10 cellular contexts compared by ENCODE assay signal in the genomic region with DNA sequence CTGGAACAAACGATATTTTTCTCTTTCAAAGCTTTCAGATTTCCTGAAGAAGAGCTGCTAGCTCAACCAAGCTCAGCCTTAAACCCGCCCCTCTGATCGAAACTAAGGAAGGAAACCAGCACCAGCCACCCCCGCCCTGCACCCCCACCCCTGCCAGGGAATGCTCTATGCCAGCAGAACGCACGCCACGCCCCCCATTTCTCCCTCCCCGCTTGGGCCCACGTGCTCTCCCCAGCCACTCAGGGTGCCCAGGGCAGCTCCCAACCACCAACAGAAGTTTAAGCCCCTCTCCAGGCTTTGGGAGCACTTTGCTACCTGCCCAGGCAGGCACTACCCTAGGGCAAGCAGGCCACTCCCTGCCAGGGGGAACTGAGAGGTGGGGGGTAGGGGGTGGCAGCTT. TPM values are rescaled to one million over a fixed set of nuclear protein-coding genes. Genes with fewer than 3 reads are reported as not detected.
A peak's percentile ranks its signal among the peaks of the same experiment; 100 is the strongest.
DNase-seq lines count a peak whose midpoint lies in the region; ATAC-seq and TF ChIP-seq lines count a peak whose summit lies in the region.
"Had no signal": no experiment of that assay in that cellular context is flagged by ENCODE, and none has a peak within 500 bp of the region (broad histone marks: within the 10 kb centered on the region; RNA-seq: fewer than 3 reads in every experiment).

No MANE protein-coding gene starts in this region.

- peaks cover 24% of the 10 kb centered on the region for H3K4me1 Mint-ChIP-seq in activated naive CD8-positive, alpha-beta T cell treated with anti-CD3 and anti-CD28 coated beads, Interleukin-2, amount 50 U/mL, for 24 hours
- H3K4me1 Mint-ChIP-seq in memory B cell: peaks cover 17% of the 10 kb centered on the region

- H3K27me3 ChIP-seq in vagina: no peaks in the 10 kb centered on the region

- H3K36me3 ChIP-seq in vagina: no peaks in the 10 kb centered on the region

- H3K9me3 Mint-ChIP-seq in activated naive CD8-positive, alpha-beta T cell treated with anti-CD3 and anti-CD28 coated beads, Interleukin-2, amount 50 U/mL, for 24 hours: no peaks in the 10 kb centered on the region
- H3K9me3 Mint-ChIP-seq in memory B cell: no peaks in the 10 kb centered on the region

- H3K4me3 Mint-ChIP-seq in activated naive CD8-positive, alpha-beta T cell treated with anti-CD3 and anti-CD28 coated beads, Interleukin-2, amount 50 U/mL, for 24 hours: no peak overlapping the region
- H3K4me3 Mint-ChIP-seq in memory B cell: no peak overlapping the region

- ATAC-seq in Right ventricle myocardium inferior: no peak
- no peak for ATAC-seq in activated naive CD8-positive, alpha-beta T cell treated with anti-CD3 and anti-CD28 coated beads, Interleukin-2, amount 50 U/mL, for 24 hours
- peak; percentile 18 for ATAC-seq in memory B cell (ENCODE audit: low read depth)
- no peak for ATAC-seq in GM19397 (IDR thresholded peaks at IDR 0.05; ENCODE audit: unreplicated experiment)
- ATAC-seq in HG02588 (IDR thresholded peaks at IDR 0.05; ENCODE audit: unreplicated experiment): no peak

- no peak for TF ChIP-seq CTCF in vagina (IDR thresholded peaks at IDR 0.05)

- no peak for TF ChIP-seq POLR2A in vagina (IDR thresholded peaks at IDR 0.05)

- H3K27ac Mint-ChIP-seq in activated naive CD8-positive, alpha-beta T cell treated with anti-CD3 and anti-CD28 coated beads, Interleukin-2, amount 50 U/mL, for 24 hours: no peak overlapping the region
- no peak overlapping the region for H3K27ac Mint-ChIP-seq in memory B cell

- peaks cover 47% of the 10 kb centered on the region for H3K4me1 ChIP-seq in vagina

- no peaks in the 10 kb centered on the region for H3K9me3 ChIP-seq in vagina

- H3K27me3 Mint-ChIP-seq in activated naive CD8-positive, alpha-beta T cell treated with anti-CD3 and anti-CD28 coated beads, Interleukin-2, amount 50 U/mL, for 24 hours: no peaks in the 10 kb centered on the region
- no peaks in the 10 kb centered on the region for H3K27me3 Mint-ChIP-seq in memory B cell

- H3K36me3 Mint-ChIP-seq in activated naive CD8-positive, alpha-beta T cell treated with anti-CD3 and anti-CD28 coated beads, Interleukin-2, amount 50 U/mL, for 24 hours (ENCODE audit: low read depth): no peaks in the 10 kb centered on the region
- no peaks in the 10 kb centered on the region for H3K36me3 Mint-ChIP-seq in memory B cell

- DNase-seq in Right ventricle myocardium inferior (ENCODE audit: missing footprints) (peak; percentile 84), cardiac septum (ENCODE audit: low spot score) (no peak), memory B cell (ENCODE audit: low spot score in 2 of 2) (no peak), vagina (ENCODE audit: extremely low spot score in 2 of 2) (no peak), EL (no peak)
- DNase-seq in activated naive CD8-positive, alpha-beta T cell treated with anti-CD3 and anti-CD28 coated beads, Interleukin-2, amount 50 U/mL, for 24 hours: peak; percentile 38
- DNase-seq: NCI-H774 had no signal

- intact Hi-C loops in Right ventricle myocardium inferior (cut with DNase I): loop anchor here (5.0 kb wide), 1 partner anchor 200 kb away; no protein-coding TSS in a partner anchor
- intact Hi-C loops in cardiac septum (cut with DNase I): no loop called here
- intact Hi-C loops in vagina (cut with DNase I): no loop called here

- no peak overlapping the region for H3K4me3 ChIP-seq in vagina

- peak overlapping the region; percentile 70 for H3K27ac ChIP-seq in vagina

RNA-seq across cellular contexts. Expression of gene KRT78, which starts 18.8 kb away (rescaled TPM):
- total RNA-seq in Right ventricle myocardium inferior (not detected), cardiac septum (not detected), vagina (89.1 TPM)
- total RNA-seq: epithelial cell of proximal tubule had no signal

RNA-seq across cellular contexts. Expression of gene KRT79, which starts 33.5 kb away (rescaled TPM):
- total RNA-seq in Right ventricle myocardium inferior (not detected), cardiac septum (not detected), vagina (1.7 TPM)
- total RNA-seq: epithelial cell of proximal tubule had no signal

RNA-seq across cellular contexts. Expression of gene KRT8, which starts 37.2 kb away (rescaled TPM):
- total RNA-seq in Right ventricle myocardium inferior (117 TPM), cardiac septum (82.2 TPM), vagina (22.8 TPM)

RNA-seq across cellular contexts. Expression of gene KRT4, which starts 53.7 kb away (rescaled TPM):
- total RNA-seq in Right ventricle myocardium inferior (not detected), cardiac septum (not detected), vagina (354 TPM)
- total RNA-seq: epithelial cell of proximal tubule had no signal

Comparison
In these comparisons a context has a peak if more than half of its experiments do, and no peak if none do; other contexts are left out.
1. DNase-seq: peak in Right ventricle myocardium inferior (single experiment) and activated naive CD8-positive, alpha-beta T cell treated with anti-CD3 and anti-CD28 coated beads, Interleukin-2, amount 50 U/mL, for 24 hours (single experiment); none in cardiac septum (single experiment), memory B cell (0 of 2), vagina (0 of 2) and EL (single experiment).
2. RNA of gene KRT78, which starts 18.8 kb away (total RNA-seq): 89.1 TPM in vagina (single experiment); not detected in Right ventricle myocardium inferior (single experiment) and not detected in cardiac septum (single experiment); every median in the first group is over 10 times any median in the second.